16 cellular contexts compared by ENCODE assay signal in the genomic region with DNA sequence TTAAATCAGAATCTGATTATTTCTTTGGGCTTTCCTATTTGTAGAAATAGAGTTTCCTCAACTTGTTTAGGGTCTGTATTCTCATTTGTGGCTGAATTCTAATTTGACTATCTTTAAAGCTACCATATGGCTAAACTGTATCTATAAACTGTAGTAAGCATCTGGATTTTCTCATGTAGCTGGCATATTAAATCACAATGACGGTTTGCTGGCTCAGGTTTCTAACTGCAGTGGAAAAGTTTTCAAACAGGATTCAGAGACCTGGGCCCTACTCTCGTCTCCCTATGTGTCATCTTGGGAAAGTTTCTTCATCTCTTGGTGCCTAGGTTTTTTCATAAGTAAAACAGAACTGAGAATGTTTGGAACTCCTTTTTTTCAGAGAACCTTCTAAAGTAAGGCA.
DNase-seq lines count a peak whose midpoint lies in the region; ATAC-seq, FAIRE-seq and TF ChIP-seq lines count a peak whose summit lies in the region.
"Had no signal": no experiment of that assay in that cellular context is flagged by ENCODE, and none has a peak within 500 bp of the region (broad histone marks: within the 10 kb centered on the region; RNA-seq: fewer than 3 reads in every experiment).

No MANE protein-coding gene starts in this region.

- peak; percentile 36 for DNase-seq in AG20443 (ENCODE audit: low spot score)
- DNase-seq in NCI-H526 treated with DMSO at 0.1 percent for 48 hours (lab: John Stamatoyannopoulos, UW): peak; percentile 62
- DNase-seq in fibroblast of gingiva (ENCODE audit: low read depth): peak; percentile 44
- no peak for DNase-seq in osteoblast (ENCODE audit: insufficient read length, low spot score, missing footprints)
- DNase-seq in GM13976 (ENCODE audit: low spot score): no peak
- no peak for DNase-seq in DMS153 treated with DMSO at 0.1 percent for 48 hours (lab: John Stamatoyannopoulos, UW; ENCODE audit: unreplicated experiment)
- DNase-seq in D721Med (ENCODE audit: insufficient read length, low spot score): no peak
- DNase-seq: activated CD4-positive, alpha-beta T cell treated with anti-CD3 and anti-CD28 coated beads for 48 hours; central memory CD4-positive, alpha-beta T cell; erythroblast; KG1; natural killer cell; NCI-H1930; T-helper 1 cell had no signal

- H3K36me3 ChIP-seq in osteoblast (ENCODE audit: insufficient read depth, low read length): peaks cover 10% of the 10 kb centered on the region

- H3K27me3 ChIP-seq in osteoblast (ENCODE audit: insufficient read depth, low read length): no peaks in the 10 kb centered on the region

- no peaks in the 10 kb centered on the region for H3K9me3 ChIP-seq in osteoblast (ENCODE audit: low read depth, low read length)

- TF ChIP-seq CTCF in osteoblast (IDR thresholded peaks at IDR 0.05; ENCODE audit: extremely low read depth, low read depth, low read length) (no peak), GM13976 (IDR thresholded peaks at IDR 0.05; ENCODE audit: borderline replicate concordance, control extremely low read depth, extremely low read depth, insufficient read depth, missing control alignments) (no peak), D721Med (IDR thresholded peaks at IDR 0.05; ENCODE audit: insufficient read depth, missing control alignments) (no peak)

- in situ Hi-C loops in GM13976 (cut with MboI; ENCODE audit: low sequenced_read_pairs, unreplicated experiment): loop anchor here (25.0 kb wide), 1 partner anchor 774 kb away; no protein-coding TSS in a partner anchor

- peak overlapping the region; percentile 49 for H3K27ac ChIP-seq in osteoblast (ENCODE audit: low read depth, low read length)

- no peak for FAIRE-seq in D721Med (lab: Jason Lieb, UNC)
- FAIRE-seq: keratinocyte had no signal

- peaks cover 5% of the 10 kb centered on the region for H3K79me2 ChIP-seq in osteoblast (ENCODE audit: insufficient read depth, low read length)

- no peak overlapping the region for H3K4me2 ChIP-seq in osteoblast (ENCODE audit: insufficient read depth, low read length)

- no peak overlapping the region for H2AFZ ChIP-seq in osteoblast (ENCODE audit: low read length)

- no peaks in the 10 kb centered on the region for H4K20me1 ChIP-seq in osteoblast (ENCODE audit: insufficient read depth, low read length)

- H3K4me1 ChIP-seq in osteoblast (ENCODE audit: insufficient read depth, low read length): peaks cover 39% of the 10 kb centered on the region

- no peak for ATAC-seq in GM18873 (IDR thresholded peaks at IDR 0.05; ENCODE audit: low FRiP score, unreplicated experiment)
- ATAC-seq: natural killer cell had no signal

- H3K4me3 ChIP-seq in osteoblast (ENCODE audit: insufficient read depth, low read length): no peak overlapping the region

Comparison
In these comparisons a context has a peak if more than half of its experiments do, and no peak if none do; other contexts are left out.
1. DNase-seq: peak in AG20443 (single experiment), NCI-H526 treated with DMSO at 0.1 percent for 48 hours (single experiment) and fibroblast of gingiva (single experiment); none in osteoblast (single experiment), GM13976 (single experiment), DMS153 treated with DMSO at 0.1 percent for 48 hours (single experiment) and D721Med (single experiment).